5 cellular contexts compared by ENCODE assay signal in the genomic region with DNA sequence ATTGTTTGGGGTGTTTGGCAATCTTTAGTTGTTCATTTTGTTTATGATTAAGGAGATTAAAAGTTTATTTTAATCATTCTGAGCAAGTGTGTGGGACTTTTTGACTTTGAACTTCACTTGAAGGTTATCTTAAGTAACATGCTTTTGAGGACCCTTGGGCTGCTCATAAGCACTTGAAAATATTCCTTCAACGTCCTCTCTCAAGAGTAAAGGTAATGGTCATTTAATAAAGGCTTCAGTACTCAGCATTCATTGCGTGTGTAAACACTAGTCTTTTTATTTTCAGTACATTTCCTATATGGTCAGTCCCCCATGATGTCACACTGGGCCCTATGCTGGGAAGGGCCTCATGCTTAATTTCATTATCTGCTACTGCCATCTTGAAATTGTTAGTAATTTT.
DNase-seq lines count a peak whose midpoint lies in the region; ATAC-seq and TF ChIP-seq lines count a peak whose summit lies in the region.
"Not testable (repeated sequence)": the region's sequence is repeated elsewhere in the genome, so short reads cannot be mapped to it uniquely, and the experiment has no call there.

No MANE protein-coding gene starts in this region.

- H3K4me1 ChIP-seq in left lung, lower lobe of right lung, upper lobe of right lung: not testable (repeated sequence)

- H3K4me1 Mint-ChIP-seq in natural killer cell treated with Interleukin-12 subunit alpha and Interleukin-12 subunit beta and Interleukin-15 and Interleukin-18, amount 100 ng/mL, for 72 hours (ENCODE audit: low read depth in 2 of 2): peaks cover 11 to 17% of the 10 kb centered on the region in 2 donors
- H3K4me1 Mint-ChIP-seq in stimulated activated naive CD8-positive, alpha-beta T cell treated with anti-CD3 and anti-CD28 coated beads, Interleukin-15, amount 100 ng/mL, for 72 hours: peaks cover 42% of the 10 kb centered on the region

- H3K9me3 Mint-ChIP-seq in natural killer cell treated with Interleukin-12 subunit alpha and Interleukin-12 subunit beta and Interleukin-15 and Interleukin-18, amount 100 ng/mL, for 72 hours: not testable (repeated sequence)
- H3K9me3 Mint-ChIP-seq in stimulated activated naive CD8-positive, alpha-beta T cell treated with anti-CD3 and anti-CD28 coated beads, Interleukin-15, amount 100 ng/mL, for 72 hours: peaks cover 0 to 16% of the 10 kb centered on the region in 2 donors

- H3K9me3 ChIP-seq in left lung, lower lobe of right lung, upper lobe of right lung: not testable (repeated sequence)

- H3K27me3 ChIP-seq in left lung; lower lobe of right lung (ENCODE audit: low read depth); upper lobe of right lung: not testable (repeated sequence)

- H3K36me3 ChIP-seq in left lung, lower lobe of right lung, upper lobe of right lung: not testable (repeated sequence)

- H3K4me3 ChIP-seq in left lung, lower lobe of right lung, upper lobe of right lung: not testable (repeated sequence)

- intact Hi-C loops in left lung (cut with DNase I); lower lobe of right lung (cut with DNase I); upper lobe of right lung (cut with DNase I): not testable (repeated sequence)

- not testable (repeated sequence) for TF ChIP-seq CTCF in left lung (IDR thresholded peaks at IDR 0.05); lower lobe of right lung (IDR thresholded peaks at IDR 0.05); upper lobe of right lung (IDR thresholded peaks at IDR 0.05)

- DNase-seq in left lung; lower lobe of right lung; natural killer cell treated with Interleukin-12 subunit alpha and Interleukin-12 subunit beta and Interleukin-15 and Interleukin-18, amount 100 ng/mL, for 72 hours (ENCODE audit: low spot score); stimulated activated naive CD8-positive, alpha-beta T cell treated with anti-CD3 and anti-CD28 coated beads, Interleukin-15, amount 100 ng/mL, for 72 hours; upper lobe of right lung: not testable (repeated sequence)

- not testable (repeated sequence) for H3K27me3 Mint-ChIP-seq in natural killer cell treated with Interleukin-12 subunit alpha and Interleukin-12 subunit beta and Interleukin-15 and Interleukin-18, amount 100 ng/mL, for 72 hours; stimulated activated naive CD8-positive, alpha-beta T cell treated with anti-CD3 and anti-CD28 coated beads, Interleukin-15, amount 100 ng/mL, for 72 hours

- H3K27ac Mint-ChIP-seq in natural killer cell treated with Interleukin-12 subunit alpha and Interleukin-12 subunit beta and Interleukin-15 and Interleukin-18, amount 100 ng/mL, for 72 hours: peak overlapping the region; percentile 27 to 42
- H3K27ac Mint-ChIP-seq in stimulated activated naive CD8-positive, alpha-beta T cell treated with anti-CD3 and anti-CD28 coated beads, Interleukin-15, amount 100 ng/mL, for 72 hours: peak overlapping the region; percentile 62 to 74

- not testable (repeated sequence) for H3K4me3 Mint-ChIP-seq in natural killer cell treated with Interleukin-12 subunit alpha and Interleukin-12 subunit beta and Interleukin-15 and Interleukin-18, amount 100 ng/mL, for 72 hours; stimulated activated naive CD8-positive, alpha-beta T cell treated with anti-CD3 and anti-CD28 coated beads, Interleukin-15, amount 100 ng/mL, for 72 hours

- not testable (repeated sequence) for H3K36me3 Mint-ChIP-seq in natural killer cell treated with Interleukin-12 subunit alpha and Interleukin-12 subunit beta and Interleukin-15 and Interleukin-18, amount 100 ng/mL, for 72 hours

- H3K27ac ChIP-seq in left lung, lower lobe of right lung, upper lobe of right lung: not testable (repeated sequence)

- peak; percentile 79 for ATAC-seq in left lung
- peak; percentile 43 to 68 for ATAC-seq in lower lobe of right lung
- ATAC-seq in natural killer cell treated with Interleukin-12 subunit alpha and Interleukin-12 subunit beta and Interleukin-15 and Interleukin-18, amount 100 ng/mL, for 72 hours; stimulated activated naive CD8-positive, alpha-beta T cell treated with anti-CD3 and anti-CD28 coated beads, Interleukin-15, amount 100 ng/mL, for 72 hours: not testable (repeated sequence)
- peak; percentile 35 for ATAC-seq in upper lobe of right lung
